In genomic region chr15:80168421-80168820, GRCh38 we compare ENCODE assay signal across 17 cellular contexts. TPM values are rescaled to one million over a fixed set of nuclear protein-coding genes. Genes with fewer than 3 reads are reported as not detected.
DNase-seq lines count a peak whose midpoint lies in the region; ATAC-seq, FAIRE-seq and TF ChIP-seq lines count a peak whose summit lies in the region.
"Had no signal": no experiment of that assay in that cellular context is flagged by ENCODE, and none has a peak within 500 bp of the region (broad histone marks: within the 10 kb centered on the region; RNA-seq: fewer than 3 reads in every experiment).

No MANE protein-coding gene starts in this region.

- H2AK5ac ChIP-seq in H1 (ENCODE audit: low read depth, low read length): no peak overlapping the region

- ATAC-seq in WTC11: no peak
- no peak for ATAC-seq in foreskin keratinocyte
- ATAC-seq in activated CD4-positive, alpha-beta T cell treated with anti-CD3 and anti-CD28 coated beads for 36 hours: no peak

- H2BK5ac ChIP-seq in H1 (ENCODE audit: low read depth, low read length): 0 out of 2 replicates have a peak overlapping the region, but pooled peaks have one; percentile 14

- H2BK20ac ChIP-seq in H1 (ENCODE audit: low read length): no peak overlapping the region

- H3K4me1 Mint-ChIP-seq in WTC11: no peaks in the 10 kb centered on the region
- no peaks in the 10 kb centered on the region for H3K4me1 Mint-ChIP-seq in activated CD4-positive, alpha-beta T cell treated with anti-CD3 and anti-CD28 coated beads for 36 hours
- H3K4me1 Mint-ChIP-seq: B cell had no signal

- H3K56ac ChIP-seq in H1 (replicated peaks; ENCODE audit: insufficient read length, low read depth, low read length): no peak overlapping the region

- H3K4me3 ChIP-seq in H1 (ENCODE audit: extremely low read depth in 1 of 4, insufficient read depth in 2 of 4, low read depth in 3 of 4, low read length in 4 of 4) (no peak overlapping the region), sigmoid colon (no peak overlapping the region)
- H3K4me3 ChIP-seq: GM23248 had no signal

- no peak overlapping the region for H2AFZ ChIP-seq in H1 (ENCODE audit: low read length)
- H2AFZ ChIP-seq: GM23248 had no signal

- H4K5ac ChIP-seq in H1 (ENCODE audit: insufficient read length, low read depth, low read length): no peak overlapping the region

- no peak for TF ChIP-seq RAD21 in H1 (IDR thresholded peaks at IDR 0.05 in 1 of 2, conservative IDR thresholded peaks at IDR 0.05 in 1 of 2; ENCODE audit: low read depth in 2 of 2, low read length in 2 of 2)

- TF ChIP-seq EP300 in H1 (IDR thresholded peaks at IDR 0.05; ENCODE audit: borderline replicate concordance in 1 of 2, low read depth in 2 of 2, low read length in 2 of 2) (no peak), sigmoid colon (IDR thresholded peaks at IDR 0.05) (no peak)

- no peak overlapping the region for H3K18ac ChIP-seq in H1 (ENCODE audit: extremely low read depth, low read length)

- no peaks in the 10 kb centered on the region for H3K79me1 ChIP-seq in H1 (ENCODE audit: low read depth, low read length)

- no peak overlapping the region for H3K9ac ChIP-seq in H1 (replicated peaks in 1 of 4; ENCODE audit: extremely low read depth in 1 of 4, low read depth in 3 of 4, low read length in 3 of 4)
- H3K9ac ChIP-seq: GM23248 had no signal

- no peak overlapping the region for H4K91ac ChIP-seq in H1 (replicated peaks; ENCODE audit: insufficient read length, low read length)

- H3K79me2 ChIP-seq in H1 (ENCODE audit: control insufficient read depth in 1 of 2, insufficient read depth in 2 of 2, low read length in 2 of 2): no peaks in the 10 kb centered on the region

- intact Hi-C loops in sigmoid colon (cut with DNase I): no loop called here
- intact Hi-C loops in activated CD4-positive, alpha-beta T cell treated with anti-CD3 and anti-CD28 coated beads for 36 hours (cut with DNase I, micrococcal nuclease): no loop called here

- H3K23me2 ChIP-seq in H1 (ENCODE audit: low read depth, low read length): no peaks in the 10 kb centered on the region

- H3K9me3 ChIP-seq in H1 (ENCODE audit: insufficient read depth in 2 of 2, low read depth in 1 of 2, low read length in 1 of 2) (no peaks in the 10 kb centered on the region), sigmoid colon (no peaks in the 10 kb centered on the region)

- H4K8ac ChIP-seq in H1 (ENCODE audit: extremely low read depth, insufficient read depth, low read length): no peak overlapping the region

- H3K27ac ChIP-seq in H1 (ENCODE audit: low read depth, low read length) (no peak overlapping the region), foreskin keratinocyte (no peak overlapping the region), sigmoid colon (no peak overlapping the region)
- H3K27ac ChIP-seq: GM23248, HL-60 had no signal

- H3K4ac ChIP-seq in H1 (replicated peaks; ENCODE audit: insufficient read length, low read depth, low read length): no peak overlapping the region

- DNase-seq in WTC11 (ENCODE audit: low spot score): no peak
- DNase-seq in H1 (ENCODE audit: low read depth in 1 of 2, low spot score in 2 of 2): no peak
- DNase-seq in foreskin keratinocyte: peak; percentile 24 to 61
- DNase-seq in sigmoid colon: peak; percentile 2
- DNase-seq in LoVo (ENCODE audit: low spot score): no peak
- no peak for DNase-seq in kidney tubule cell (ENCODE audit: low spot score)
- DNase-seq in activated CD4-positive, alpha-beta T cell treated with anti-CD3 and anti-CD28 coated beads for 36 hours: no peak
- DNase-seq: C1 segment of cervical spinal cord; Calu3; CD4-positive, alpha-beta T cell; DMS 273 treated with DMSO at 0.1 percent for 48 hours; GM23248; H7 had no signal

- no peak overlapping the region for H2BK15ac ChIP-seq in H1 (ENCODE audit: low read length)

- CTCF ChIA-PET in WTC11 (lab: Charles Lee) (interaction anchor here (1.2 kb wide), 1 partner anchor 1161 kb away, joined by 4 read pairs; no protein-coding TSS in a partner anchor), H1 (lab: Charles Lee; ENCODE audit: partially characterized antibody) (interaction anchor here (0.6 to 1.5 kb wide), 4 partner anchors 11 to 89 kb away, joined by 3 to 4 read pairs (median 3); no protein-coding TSS in a partner anchor)
- CTCF ChIA-PET in activated CD4-positive, alpha-beta T cell treated with anti-CD3 and anti-CD28 coated beads for 36 hours (lab: Charles Lee): interaction anchor here (0.5 to 0.9 kb wide), 3 partner anchors 89 to 282 kb away, joined by 3 to 5 read pairs (median 4); no protein-coding TSS in a partner anchor

- H3K27ac Mint-ChIP-seq in WTC11: peak overlapping the region; percentile 86
- H3K27ac Mint-ChIP-seq in activated CD4-positive, alpha-beta T cell treated with anti-CD3 and anti-CD28 coated beads for 36 hours: no peak overlapping the region
- H3K27ac Mint-ChIP-seq: B cell; CD4-positive, alpha-beta T cell had no signal

- no peak overlapping the region for H2BK120ac ChIP-seq in H1 (replicated peaks; ENCODE audit: low read depth, low read length)

- H2BK12ac ChIP-seq in H1 (ENCODE audit: low read depth, low read length): no peak overlapping the region

- peaks cover 30% of the 10 kb centered on the region for H3K36me3 Mint-ChIP-seq in WTC11
- H3K36me3 Mint-ChIP-seq in activated CD4-positive, alpha-beta T cell treated with anti-CD3 and anti-CD28 coated beads for 36 hours (ENCODE audit: low read depth): peaks cover 20% of the 10 kb centered on the region

- H3K36me3 ChIP-seq in H1 (ENCODE audit: control insufficient read depth in 2 of 4, insufficient read depth in 4 of 4, low read length in 3 of 4) (peaks cover 0 to 7% (median under 1%) of the 10 kb centered on the region in 4 experiments; a peak in 1 of 8 replicates), sigmoid colon (peaks cover 0 to 9% (median 0%) of the 10 kb centered on the region in 4 donors)

- H3K4me2 ChIP-seq in H1 (ENCODE audit: insufficient read depth in 1 of 2, low read depth in 2 of 2, low read length in 2 of 2): no peak overlapping the region

- FAIRE-seq in H1 (lab: Jason Lieb, UNC): no peak
- FAIRE-seq: A204.1, GM18507 had no signal

- TF ChIP-seq POLR2A in H1 (IDR thresholded peaks at IDR 0.05; ENCODE audit: control extremely low read depth in 1 of 2, low read depth in 2 of 2, low read length in 2 of 2) (no peak), sigmoid colon (IDR thresholded peaks at IDR 0.05) (no peak)

- H3K14ac ChIP-seq in H1 (ENCODE audit: insufficient read length): no peak overlapping the region

- H3K9me3 Mint-ChIP-seq in WTC11: peaks cover 5% of the 10 kb centered on the region; the same call in 1 of the 2 replicates
- H3K9me3 Mint-ChIP-seq in activated CD4-positive, alpha-beta T cell treated with anti-CD3 and anti-CD28 coated beads for 36 hours (ENCODE audit: low read depth): no peaks in the 10 kb centered on the region
- H3K9me3 Mint-ChIP-seq: CD4-positive, alpha-beta T cell had no signal

- no peak for TF ChIP-seq CTCF in WTC11 (IDR thresholded peaks at IDR 0.05)
- no peak for TF ChIP-seq CTCF in H1 (IDR thresholded peaks at IDR 0.05; ENCODE audit: control extremely low read depth in 1 of 3, insufficient read depth in 1 of 3, low read depth in 1 of 3, low read length in 3 of 3)
- no peak for TF ChIP-seq CTCF in foreskin keratinocyte (conservative IDR thresholded peaks at IDR 0.05)
- TF ChIP-seq CTCF in sigmoid colon (IDR thresholded peaks at IDR 0.05): no peak

- POLR2A ChIA-PET in WTC11 (lab: Charles Lee) (no interaction called here), H1 (lab: Charles Lee; ENCODE audit: partially characterized antibody) (interaction anchor here (1.3 kb wide), 1 partner anchor 12 kb away, joined by 7 read pairs; no protein-coding TSS in a partner anchor)
- POLR2A ChIA-PET in activated CD4-positive, alpha-beta T cell treated with anti-CD3 and anti-CD28 coated beads for 36 hours (lab: Charles Lee): no interaction called here

- no peaks in the 10 kb centered on the region for H4K20me1 ChIP-seq in H1 (replicated peaks in 1 of 2; ENCODE audit: control insufficient read depth in 1 of 2, insufficient read depth in 2 of 2, low read length in 2 of 2)

- H3K23ac ChIP-seq in H1 (ENCODE audit: insufficient read length): no peak overlapping the region

- H3K27me3 Mint-ChIP-seq in WTC11 (ENCODE audit: low read depth): no peaks in the 10 kb centered on the region
- H3K27me3 Mint-ChIP-seq in activated CD4-positive, alpha-beta T cell treated with anti-CD3 and anti-CD28 coated beads for 36 hours: no peaks in the 10 kb centered on the region
- H3K27me3 Mint-ChIP-seq: B cell; CD4-positive, alpha-beta T cell had no signal

- H3K27me3 ChIP-seq in H1 (replicated peaks in 1 of 4; ENCODE audit: control insufficient read depth in 3 of 4, extremely low read depth in 1 of 4, insufficient read depth in 3 of 4, low read length in 3 of 4): no peaks in the 10 kb centered on the region
- H3K27me3 ChIP-seq in foreskin keratinocyte: no peaks in the 10 kb centered on the region
- no peaks in the 10 kb centered on the region for H3K27me3 ChIP-seq in sigmoid colon

- H3K4me1 ChIP-seq in H1 (replicated peaks in 1 of 4; ENCODE audit: control insufficient read depth in 3 of 4, insufficient read depth in 4 of 4, low read length in 3 of 4) (no peaks in the 10 kb centered on the region), foreskin keratinocyte (peaks cover 10% of the 10 kb centered on the region), sigmoid colon (peaks cover 0 to 4% (median 0%) of the 10 kb centered on the region in 4 donors)

- WGBS in H1 (ENCODE audit: extremely low coverage in 1 of 2, insufficient coverage in 1 of 2, insufficient read length in 1 of 2, insufficient replicate concordance in 2 of 2, low coverage in 1 of 2, low lambda C conversion rate in 2 of 2, missing lambda C conversion rate in 1 of 2), 2 experiments: 91% methylated on average over 5 of the region's 5 CpGs; no CpG with 5 or more reads in 1 of the 2 experiments
- WGBS in sigmoid colon, 2 donors: 86 to 96% methylated on average over 5 of the region's 5 CpGs

- no peak overlapping the region for H3K4me3 Mint-ChIP-seq in WTC11
- H3K4me3 Mint-ChIP-seq in activated CD4-positive, alpha-beta T cell treated with anti-CD3 and anti-CD28 coated beads for 36 hours: no peak overlapping the region
- H3K4me3 Mint-ChIP-seq: B cell; CD4-positive, alpha-beta T cell had no signal

RNA-seq across cellular contexts. Expression of gene FAH, which starts 15.6 kb away (rescaled TPM):
- 21.7 to 23.7 TPM (median 22.8 TPM) in 3 replicates for total RNA-seq in WTC11 (2021)
- total RNA-seq in H1 (2021; fragmentation: NEBNext Ultra II Directional; extraction: Animal tissue kit (Norgen Biotek cat#: 25700)): 19.0 and 21.7 TPM in 2 replicates
- polyA plus RNA-seq in H1 (2011; rRNA removed): 20.0 and 26.6 TPM in 2 replicates
- 22.0 TPM for polyA plus RNA-seq in H1 (2011; cell fraction: cytosol; rRNA removed)
- 76.4 TPM for polyA plus RNA-seq in H1 (2011; cell fraction: nucleus; rRNA removed)
- 20.1 to 35.2 TPM (median 27.3 TPM) in 4 replicates for polyA plus RNA-seq in H1 (2012, experiment 1 of 2)
- polyA plus RNA-seq in H1 (2012, experiment 2 of 2): 26.1 TPM
- 17.0 TPM for polyA plus RNA-seq in H1 (2013, experiment 1 of 2)
- polyA plus RNA-seq in H1 (2013, experiment 2 of 2): 13.7 TPM
- 43.9 and 46.3 TPM in 2 replicates for polyA minus RNA-seq in H1 (2011; rRNA and poly(A)+ RNA removed)
- 20.6 TPM for polyA minus RNA-seq in H1 (2011; cell fraction: cytosol; rRNA and poly(A)+ RNA removed)
- 29.4 TPM for polyA minus RNA-seq in H1 (2011; cell fraction: nucleus; rRNA and poly(A)+ RNA removed)
- 21.8 and 25.8 TPM in 2 replicates for total RNA-seq in foreskin keratinocyte
- polyA plus RNA-seq in foreskin keratinocyte: 26.2 and 33.4 TPM in 2 replicates
- total RNA-seq in sigmoid colon: 10 to 100 TPM; 11.4 to 23.5 (median 12.0) TPM
- 10 to 100 TPM; 14.4 to 17.5 (median 17.1) TPM for polyA plus RNA-seq in sigmoid colon
- 10 to 100 TPM; 41.1 to 44.3 TPM for total RNA-seq in activated CD4-positive, alpha-beta T cell treated with anti-CD3 and anti-CD28 coated beads for 36 hours

Comparison
In these comparisons a context has a peak if more than half of its experiments do, and no peak if none do; other contexts are left out.
1. DNase-seq: peak in foreskin keratinocyte (2 of 2) and sigmoid colon (single experiment); none in WTC11 (single experiment), H1 (0 of 2), LoVo (single experiment), kidney tubule cell (single experiment) and activated CD4-positive, alpha-beta T cell treated with anti-CD3 and anti-CD28 coated beads for 36 hours (single experiment).